In genomic region chr6:160991411-160992322, GRCh38 we compare ENCODE assay signal across 8 cellular contexts. TPM values are rescaled to one million over a fixed set of nuclear protein-coding genes. Genes with fewer than 3 reads are reported as not detected.
DNase-seq lines count a peak whose midpoint lies in the region; ATAC-seq and TF ChIP-seq lines count a peak whose summit lies in the region.

Gene MAP3K4 (plus strand): TSS chr6:160991769. CDS start chr6:160991932, 163 bp downstream.

- H3K4me2 ChIP-seq in MM.1S (ENCODE audit: low read depth, low read length), result peak within 1 kb of the TSS; percentile 78

- intact Hi-C loops in heart left ventricle (cut with DNase I), result loop anchor here (1.0 to 10.0 kb wide), 8 partner anchors 58 to 379 kb away; no protein-coding TSS in a partner anchor
- intact Hi-C loops in posterior vena cava (cut with DNase I), result loop anchor here in 1 of 2 donors (2.0 kb wide), 1 partner anchor 61 kb away; no protein-coding TSS in a partner anchor

- H3K4me3 ChIP-seq in HAP-1 (peak within 1 kb of the TSS; percentile 78), MM.1S (ENCODE audit: low read length) (peak within 1 kb of the TSS; percentile 72), heart left ventricle (peak within 1 kb of the TSS; percentile 79 to 98 (median 91)), upper lobe of left lung (peak within 1 kb of the TSS; percentile 94 to 100 (median 96))

- H3F3A ChIP-seq in MM.1S (ENCODE audit: insufficient read depth, low read length), result peaks cover 4% of the 10 kb centered on the region; the same call in 1 of the 2 replicates

- H2AFZ ChIP-seq in MM.1S (ENCODE audit: low read length), result peak within 1 kb of the TSS; percentile 74

- H3K27ac ChIP-seq in MM.1S (ENCODE audit: low read length) (peak within 1 kb of the TSS; percentile 67), heart left ventricle (peak within 1 kb of the TSS; percentile 93 to 99 (median 96)), upper lobe of left lung (peak within 1 kb of the TSS; percentile 92 to 95 (median 94))

- POLR2A ChIA-PET in GM10248 (lab: Yijun Ruan, JAX), result no interaction called here

- no peaks in the 10 kb centered on the region for H3K9me2 ChIP-seq in MM.1S (replicated peaks; ENCODE audit: insufficient read depth, low read length)

- H3K4me1 Mint-ChIP-seq in activated naive CD8-positive, alpha-beta T cell treated with anti-CD3 and anti-CD28 coated beads, Interleukin-2, amount 50 U/mL, for 24 hours, result peaks cover 40% of the 10 kb centered on the region

- TF ChIP-seq POLR2A in heart left ventricle (IDR thresholded peaks at IDR 0.05), result peak in 1 of 2 donors; percentile 74
- TF ChIP-seq POLR2A in upper lobe of left lung (IDR thresholded peaks at IDR 0.05), result peak in 2 of 4 donors; percentile 68 to 80

- no peak for TF ChIP-seq EP300 in upper lobe of left lung (IDR thresholded peaks at IDR 0.05)

- H3K27me3 Mint-ChIP-seq in activated naive CD8-positive, alpha-beta T cell treated with anti-CD3 and anti-CD28 coated beads, Interleukin-2, amount 50 U/mL, for 24 hours, result no peaks in the 10 kb centered on the region

- CTCF ChIA-PET in GM10248 (lab: Yijun Ruan, JAX), result interaction anchor here (1.0 to 4.3 kb wide), 17 partner anchors 11 to 379 kb away, joined by 3 to 23 read pairs (median 4); no protein-coding TSS in a partner anchor

- H3K4me1 ChIP-seq in HAP-1 (peaks cover 15% of the 10 kb centered on the region), MM.1S (ENCODE audit: low read length) (no peaks in the 10 kb centered on the region; the same call in 1 of the 2 replicates), heart left ventricle (peaks cover 0 to 36% (median 19%) of the 10 kb centered on the region in 12 donors), upper lobe of left lung (peaks cover 7 to 40% (median 22%) of the 10 kb centered on the region in 4 donors)

- peak within 1 kb of the TSS; percentile 96 for H3K4me3 Mint-ChIP-seq in activated naive CD8-positive, alpha-beta T cell treated with anti-CD3 and anti-CD28 coated beads, Interleukin-2, amount 50 U/mL, for 24 hours

- H3K27me3 ChIP-seq in HAP-1 (ENCODE audit: low read depth), result no peaks in the 10 kb centered on the region
- H3K27me3 ChIP-seq in MM.1S (replicated peaks; ENCODE audit: insufficient read depth, low read length), result no peaks in the 10 kb centered on the region
- no peaks in the 10 kb centered on the region for H3K27me3 ChIP-seq in heart left ventricle
- no peaks in the 10 kb centered on the region for H3K27me3 ChIP-seq in upper lobe of left lung

- H3K79me2 ChIP-seq in MM.1S (ENCODE audit: low read length), result peaks cover 48% of the 10 kb centered on the region

- H3K9ac ChIP-seq in MM.1S (ENCODE audit: low read length), result peak within 1 kb of the TSS; percentile 77

- peak; percentile 85 for DNase-seq in GM10248 (ENCODE audit: extremely low spot score)
- peak; percentile 47 to 81 for DNase-seq in HAP-1 (ENCODE audit: low spot score in 2 of 2)
- peak; percentile 60 for DNase-seq in MM.1S
- DNase-seq in T follicular helper cell (ENCODE audit: low read depth), result peak; percentile 65
- DNase-seq in activated naive CD8-positive, alpha-beta T cell treated with anti-CD3 and anti-CD28 coated beads, Interleukin-2, amount 50 U/mL, for 24 hours, result peak; percentile 86
- DNase-seq in heart left ventricle, result peak; percentile 85 to 92 (median 88)
- DNase-seq in posterior vena cava (ENCODE audit: low spot score), result peak; percentile 94
- DNase-seq in upper lobe of left lung, result peak; percentile 78 to 97

- in situ Hi-C loops in HAP-1 (cut with MboI; ENCODE audit: low sequenced_read_pairs), result no loop called here

- H3K9me3 ChIP-seq in HAP-1, result no peaks in the 10 kb centered on the region
- no peaks in the 10 kb centered on the region for H3K9me3 ChIP-seq in MM.1S (replicated peaks; ENCODE audit: insufficient read depth, low read length)
- peaks cover 0 to 6% (median 0%) of the 10 kb centered on the region in 12 donors for H3K9me3 ChIP-seq in heart left ventricle
- no peaks in the 10 kb centered on the region for H3K9me3 ChIP-seq in upper lobe of left lung

- H3K9me3 Mint-ChIP-seq in activated naive CD8-positive, alpha-beta T cell treated with anti-CD3 and anti-CD28 coated beads, Interleukin-2, amount 50 U/mL, for 24 hours, result no peaks in the 10 kb centered on the region

- H4K20me1 ChIP-seq in MM.1S (ENCODE audit: insufficient read depth, low read length), result no peaks in the 10 kb centered on the region

- H3K27ac Mint-ChIP-seq in activated naive CD8-positive, alpha-beta T cell treated with anti-CD3 and anti-CD28 coated beads, Interleukin-2, amount 50 U/mL, for 24 hours, result peak within 1 kb of the TSS; percentile 92

- TF ChIP-seq CTCF in GM10248 (IDR thresholded peaks at IDR 0.05; ENCODE audit: control extremely low read depth, extremely low read depth, low read depth, missing control alignments) (no peak), MM.1S (IDR thresholded peaks at IDR 0.05; ENCODE audit: low read length) (no peak), heart left ventricle (IDR thresholded peaks at IDR 0.05) (peak in 1 of 12 donors; percentile 7), upper lobe of left lung (IDR thresholded peaks at IDR 0.05) (peak in 1 of 6 experiments; percentile 5)

- 0% methylated on average over 8 to 124 of the region's 124 CpGs for WGBS in heart left ventricle, 4 donors
- 0% methylated on average over 7 to 14 of the region's 124 CpGs for WGBS in upper lobe of left lung, 2 donors

- ATAC-seq in activated naive CD8-positive, alpha-beta T cell treated with anti-CD3 and anti-CD28 coated beads, Interleukin-2, amount 50 U/mL, for 24 hours, result peak; percentile 79
- peak; percentile 80 to 91 (median 90) for ATAC-seq in heart left ventricle
- peak; percentile 94 to 95 for ATAC-seq in upper lobe of left lung (ENCODE audit: low FRiP score in 2 of 2)

- H3K36me3 ChIP-seq in HAP-1 (replicated peaks) (peaks cover 17% of the 10 kb centered on the region), MM.1S (replicated peaks; ENCODE audit: insufficient read depth, low read length) (no peaks in the 10 kb centered on the region), heart left ventricle (no peaks in the 10 kb centered on the region), upper lobe of left lung (no peaks in the 10 kb centered on the region)

- H3K36me3 Mint-ChIP-seq in activated naive CD8-positive, alpha-beta T cell treated with anti-CD3 and anti-CD28 coated beads, Interleukin-2, amount 50 U/mL, for 24 hours (ENCODE audit: low read depth), result peaks cover 3% of the 10 kb centered on the region

RNA-seq across cellular contexts. Expression of gene MAP3K4, which starts in this region (rescaled TPM):
- total RNA-seq in heart left ventricle, result 10 to 100 TPM; 18.3 to 39.1 (median 29.2) TPM
- 10 to 100 TPM in 1 of 2 donors, 1 to 10 TPM in 1; 9.2 to 16.2 TPM for polyA plus RNA-seq in heart left ventricle
- total RNA-seq in posterior vena cava, result 10 to 100 TPM; 34.3 to 45.4 TPM
- 10 to 100 TPM; 23.7 to 52.1 (median 40.5) TPM for total RNA-seq in upper lobe of left lung

Comparison
In these comparisons a context has a peak if more than half of its experiments do, and no peak if none do; other contexts are left out.
1. Peak in every context shown above with its lines: DNase-seq, ATAC-seq, H3K4me3 ChIP-seq and H3K27ac ChIP-seq.